In the genomic region with DNA sequence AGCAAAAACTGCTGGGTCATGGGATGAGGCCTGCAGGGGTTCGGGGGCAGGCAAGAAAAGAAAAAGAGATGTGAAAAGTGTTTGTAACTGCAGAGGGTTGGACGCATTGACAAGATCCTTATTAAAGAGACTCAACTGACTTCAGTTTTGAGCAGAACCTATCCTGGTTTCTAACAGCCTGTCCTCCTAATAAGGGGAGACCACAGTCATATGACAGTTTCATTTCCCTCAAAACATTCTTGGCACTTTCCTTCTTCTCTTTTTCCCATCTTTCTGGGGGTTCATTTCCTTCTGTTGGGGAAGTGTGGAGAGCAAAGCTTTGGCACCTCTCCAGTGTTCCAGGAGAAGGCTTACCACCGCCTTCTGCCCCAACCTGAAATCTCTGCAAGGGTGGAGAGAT, we compare ENCODE assay signal across 18 cellular contexts.
"Had no signal": no experiment of that assay in that cellular context is flagged by ENCODE, and none has a peak within 500 bp of the region (broad histone marks: within the 10 kb centered on the region; RNA-seq: fewer than 3 reads in every experiment).

No MANE protein-coding gene starts in this region.

- H3K36me3 Mint-ChIP-seq: activated CD4-positive, alpha-beta memory T cell treated with anti-CD3 and anti-CD28 coated beads for 36 hours; activated CD8-positive, alpha-beta memory T cell treated with anti-CD3 and anti-CD28 coated beads, Interleukin-2, amount 10 ng/mL, durations not matched to agents 7 days and 5 days; activated naive CD8-positive, alpha-beta T cell treated with anti-CD3 and anti-CD28 coated beads for 36 hours; naive thymus-derived CD4-positive, alpha-beta T cell; neural progenitor cell; WTC11 had no signal

- H3K27ac Mint-ChIP-seq: activated CD4-positive, alpha-beta memory T cell treated with anti-CD3 and anti-CD28 coated beads for 36 hours; activated CD4-positive, alpha-beta T cell treated with anti-CD3 and anti-CD28 coated beads for 36 hours; activated CD8-positive, alpha-beta memory T cell treated with anti-CD3 and anti-CD28 coated beads, Interleukin-2, amount 10 ng/mL, durations not matched to agents 7 days and 5 days; activated naive CD8-positive, alpha-beta T cell treated with anti-CD3 and anti-CD28 coated beads for 36 hours; naive thymus-derived CD4-positive, alpha-beta T cell; neural progenitor cell; WTC11 had no signal

- H3K4me3 ChIP-seq: esophagus muscularis mucosa, gastroesophageal sphincter, neural progenitor cell had no signal

- H3K4me1 ChIP-seq: esophagus muscularis mucosa, gastroesophageal sphincter, neural progenitor cell had no signal

- H3K27me3 Mint-ChIP-seq: activated naive CD8-positive, alpha-beta T cell treated with anti-CD3 and anti-CD28 coated beads for 36 hours had no signal

- DNase-seq: activated CD4-positive, alpha-beta memory T cell treated with anti-CD3 and anti-CD28 coated beads for 36 hours; activated CD4-positive, alpha-beta T cell treated with anti-CD3 and anti-CD28 coated beads for 36 hours; activated CD8-positive, alpha-beta memory T cell treated with anti-CD3 and anti-CD28 coated beads, Interleukin-2, amount 10 ng/mL, durations not matched to agents 7 days and 5 days; activated naive CD8-positive, alpha-beta T cell treated with anti-CD3 and anti-CD28 coated beads for 36 hours; amniotic stem cell; dermis blood vessel endothelial cell; effector memory CD4-positive, alpha-beta T cell; hippocampal formation; mesenchymal stem cell; naive thymus-derived CD4-positive, alpha-beta T cell; stimulated activated CD4-positive, alpha-beta T cell treated with anti-CD3 and anti-CD28 coated beads, Interleukin-12 subunit alpha, Interleukin-12 subunit beta, amount 100 ng/mL, for 4 hours; stimulated activated CD4-positive, alpha-beta T cell treated with anti-CD3 and anti-CD28 coated beads, Interleukin-1b, Interleukin-23, amount 100 ng/mL, for 48 hours; stimulated activated naive CD4-positive, alpha-beta T cell treated with Interleukin-2 at 50 U/mL for 16 hours; trophoblast cell had no signal

- H3K4me3 Mint-ChIP-seq: activated CD4-positive, alpha-beta memory T cell treated with anti-CD3 and anti-CD28 coated beads for 36 hours; activated CD4-positive, alpha-beta T cell treated with anti-CD3 and anti-CD28 coated beads for 36 hours; activated CD8-positive, alpha-beta memory T cell treated with anti-CD3 and anti-CD28 coated beads, Interleukin-2, amount 10 ng/mL, durations not matched to agents 7 days and 5 days; activated naive CD8-positive, alpha-beta T cell treated with anti-CD3 and anti-CD28 coated beads for 36 hours; naive thymus-derived CD4-positive, alpha-beta T cell; neural progenitor cell; WTC11 had no signal

- ATAC-seq: activated CD4-positive, alpha-beta T cell treated with anti-CD3 and anti-CD28 coated beads for 36 hours; activated CD8-positive, alpha-beta memory T cell treated with anti-CD3 and anti-CD28 coated beads, Interleukin-2, amount 10 ng/mL, durations not matched to agents 7 days and 5 days; gastroesophageal sphincter; naive thymus-derived CD4-positive, alpha-beta T cell; WTC11 had no signal

- H3K27me3 ChIP-seq: esophagus muscularis mucosa, neural progenitor cell had no signal

- H3K9me3 Mint-ChIP-seq: activated CD4-positive, alpha-beta memory T cell treated with anti-CD3 and anti-CD28 coated beads for 36 hours; activated naive CD8-positive, alpha-beta T cell treated with anti-CD3 and anti-CD28 coated beads for 36 hours; neural progenitor cell had no signal

- H3K4me1 Mint-ChIP-seq: activated CD4-positive, alpha-beta T cell treated with anti-CD3 and anti-CD28 coated beads for 36 hours; activated naive CD8-positive, alpha-beta T cell treated with anti-CD3 and anti-CD28 coated beads for 36 hours; WTC11 had no signal

- H3K9me3 ChIP-seq: esophagus muscularis mucosa, gastroesophageal sphincter had no signal

- H3K27ac ChIP-seq: esophagus muscularis mucosa, gastroesophageal sphincter, neural progenitor cell had no signal
